23 cellular contexts compared by ENCODE assay signal in the genomic region with DNA sequence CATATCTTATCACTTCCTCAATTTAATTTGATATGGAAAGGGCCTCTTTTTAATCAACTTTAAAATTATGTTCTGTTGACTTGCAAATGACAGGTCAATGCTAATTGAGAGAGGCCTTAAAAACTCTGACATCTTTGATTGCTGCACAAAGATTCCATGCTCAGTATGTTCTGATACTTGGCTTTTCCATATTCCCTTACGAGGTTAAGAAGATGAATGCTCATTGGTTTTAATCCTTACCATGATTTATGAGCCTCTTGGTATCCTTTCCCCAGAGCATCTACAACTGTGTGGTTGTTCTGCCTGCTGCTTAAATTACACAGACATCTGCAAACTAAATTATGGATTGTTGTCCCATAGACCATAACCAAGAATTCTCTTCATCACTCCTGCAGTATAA.
"Had no signal": no experiment of that assay in that cellular context is flagged by ENCODE, and none has a peak within 500 bp of the region (broad histone marks: within the 10 kb centered on the region; RNA-seq: fewer than 3 reads in every experiment).

No MANE protein-coding gene starts in this region.

- DNase-seq: dorsolateral prefrontal cortex; effector memory CD4-positive, alpha-beta T cell; gastrocnemius medialis; heart right ventricle; hypothalamus; kidney glomerular epithelial cell; mucosa of descending colon; naive thymus-derived CD8-positive, alpha-beta T cell; psoas muscle; retina; right lobe of liver; stimulated activated CD4-positive, alpha-beta T cell treated with anti-CD3 and anti-CD28 coated beads, Interleukin-4, amount 100 ng/mL, for 1 hour; stimulated activated CD8-positive, alpha-beta memory T cell treated with anti-CD3 and anti-CD28 coated beads, Interleukin-4, amount 100 ng/mL, for 48 hours; stimulated activated naive CD8-positive, alpha-beta T cell treated with anti-CD3 and anti-CD28 coated beads, Interleukin-15, Interleukin-2, amounts not matched to agents 100 U/mL and 50 U/mL, for 24 hours; thyroid gland had no signal

- H3K27ac ChIP-seq: dorsolateral prefrontal cortex, gastrocnemius medialis, heart right ventricle, neutrophil, psoas muscle, right lobe of liver, suprapubic skin, thyroid gland had no signal

- H3K27me3 Mint-ChIP-seq: naive thymus-derived CD8-positive, alpha-beta T cell had no signal

- H3K27ac Mint-ChIP-seq: naive thymus-derived CD8-positive, alpha-beta T cell; stimulated activated effector memory CD8-positive, alpha-beta T cell treated with anti-CD3 and anti-CD28 coated beads, Interleukin-12 subunit alpha, Interleukin-12 subunit beta, amount 100 ng/mL, for 72 hours; type B pancreatic cell had no signal

- H3K4me3 Mint-ChIP-seq: naive thymus-derived CD8-positive, alpha-beta T cell; stimulated activated effector memory CD8-positive, alpha-beta T cell treated with anti-CD3 and anti-CD28 coated beads, Interleukin-12 subunit alpha, Interleukin-12 subunit beta, amount 100 ng/mL, for 72 hours; type B pancreatic cell had no signal

- H3K36me3 Mint-ChIP-seq: stimulated activated effector memory CD8-positive, alpha-beta T cell treated with anti-CD3 and anti-CD28 coated beads, Interleukin-12 subunit alpha, Interleukin-12 subunit beta, amount 100 ng/mL, for 72 hours; type B pancreatic cell had no signal

- H3K4me1 Mint-ChIP-seq: naive thymus-derived CD8-positive, alpha-beta T cell; stimulated activated effector memory CD8-positive, alpha-beta T cell treated with anti-CD3 and anti-CD28 coated beads, Interleukin-12 subunit alpha, Interleukin-12 subunit beta, amount 100 ng/mL, for 72 hours had no signal

- H3K4me3 ChIP-seq: dorsolateral prefrontal cortex, gastrocnemius medialis, heart right ventricle, mucosa of descending colon, psoas muscle, right lobe of liver, suprapubic skin, thyroid gland had no signal

- FAIRE-seq: endometrium, urothelium cell line had no signal

- H3K36me3 ChIP-seq: gastrocnemius medialis, heart right ventricle, neutrophil, right lobe of liver, suprapubic skin, thyroid gland had no signal

- ATAC-seq: esophagus mucosa; gastrocnemius medialis; heart right ventricle; left lobe of liver; mucosa of descending colon; naive thymus-derived CD8-positive, alpha-beta T cell; psoas muscle; right lobe of liver; stimulated activated effector memory CD8-positive, alpha-beta T cell treated with anti-CD3 and anti-CD28 coated beads, Interleukin-12 subunit alpha, Interleukin-12 subunit beta, amount 100 ng/mL, for 72 hours; stimulated activated naive CD8-positive, alpha-beta T cell treated with anti-CD3 and anti-CD28 coated beads, Interleukin-15, Interleukin-2, amounts not matched to agents 100 U/mL and 50 U/mL, for 24 hours had no signal

- H3K4me1 ChIP-seq: gastrocnemius medialis, heart right ventricle, psoas muscle, right lobe of liver, suprapubic skin, thyroid gland had no signal

- H3K27me3 ChIP-seq: dorsolateral prefrontal cortex, gastrocnemius medialis, heart right ventricle, neutrophil, right lobe of liver, suprapubic skin, thyroid gland had no signal

- H3K9me3 ChIP-seq: gastrocnemius medialis, mucosa of descending colon, neutrophil, psoas muscle, right lobe of liver, suprapubic skin, thyroid gland had no signal
